In the genomic region with DNA sequence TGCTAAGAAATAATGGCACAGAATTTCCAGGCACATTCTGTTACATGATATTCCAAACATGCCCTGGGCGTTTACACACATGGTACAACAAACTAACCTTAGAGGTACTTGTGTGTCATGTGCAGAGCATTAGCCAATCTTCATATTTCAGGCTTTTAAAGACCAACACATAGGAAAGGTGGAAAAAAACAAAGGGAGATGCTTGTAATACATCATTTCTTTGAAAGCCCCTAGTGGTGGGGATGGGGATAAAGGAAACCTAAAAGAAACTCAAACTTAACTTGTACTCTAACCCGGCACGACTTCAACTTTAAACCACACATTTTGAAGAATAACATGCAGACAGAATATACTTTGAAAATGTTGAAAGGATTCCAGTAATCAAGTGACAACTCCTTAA, we compare ENCODE assay signal across 12 cellular contexts.
A peak's percentile ranks its signal among the peaks of the same experiment; 100 is the strongest.
DNase-seq lines count a peak whose midpoint lies in the region; TF ChIP-seq lines count a peak whose summit lies in the region.
"Had no signal": no experiment of that assay in that cellular context is flagged by ENCODE, and none has a peak within 500 bp of the region (broad histone marks: within the 10 kb centered on the region; RNA-seq: fewer than 3 reads in every experiment).

No MANE protein-coding gene starts in this region.

- H3K27ac ChIP-seq in C4-2B (no peak overlapping the region), SU-DHL-6 (ENCODE audit: low read depth, low read length) (no peak overlapping the region)
- H3K27ac ChIP-seq: HL-60 had no signal

- DNase-seq in HFF-Myc (ENCODE audit: extremely low read depth, low read depth) (no peak), glutamatergic neuron (no peak), hypothalamus (lab: John Stamatoyannopoulos, UW) (no peak), NCI-H1436 treated with DMSO at 0.1 percent for 48 hours (lab: John Stamatoyannopoulos, UW) (no peak), middle frontal gyrus (ENCODE audit: extremely low spot score, low spot score) (no peak)
- no peak for DNase-seq in stimulated activated CD8-positive, alpha-beta memory T cell treated with anti-CD3 and anti-CD28 coated beads, Interleukin-4, amount 100 ng/mL, for 48 hours
- DNase-seq: naive B cell; NCI-H2171; stimulated activated CD4-positive, alpha-beta T cell treated with anti-CD3 and anti-CD28 coated beads, Interleukin-1b, Interleukin-23, amount 100 ng/mL, for 48 hours had no signal

- H3K27me3 Mint-ChIP-seq in glutamatergic neuron (ENCODE audit: unreplicated experiment) = no peaks in the 10 kb centered on the region
- H3K27me3 Mint-ChIP-seq: naive B cell had no signal

- H3K36me3 ChIP-seq in SU-DHL-6 (ENCODE audit: low read length) = no peaks in the 10 kb centered on the region

- no peak overlapping the region for H3K4me3 Mint-ChIP-seq in glutamatergic neuron (ENCODE audit: unreplicated experiment)
- H3K4me3 Mint-ChIP-seq: naive B cell had no signal

- H3K4me1 Mint-ChIP-seq in glutamatergic neuron (ENCODE audit: low read depth, unreplicated experiment) = no peaks in the 10 kb centered on the region
- H3K4me1 Mint-ChIP-seq: naive B cell had no signal

- H3K79me2 ChIP-seq in SU-DHL-6 (ENCODE audit: insufficient read depth, low read length) = no peaks in the 10 kb centered on the region

- H4K20me1 ChIP-seq in SU-DHL-6 (ENCODE audit: low read depth, low read length) = no peaks in the 10 kb centered on the region

- no peaks in the 10 kb centered on the region for H3K9me2 ChIP-seq in SU-DHL-6 (replicated peaks; ENCODE audit: insufficient read depth, low read length)

- H3K9ac ChIP-seq in SU-DHL-6 (ENCODE audit: low read length) = no peak overlapping the region

- no peak overlapping the region for H2AFZ ChIP-seq in SU-DHL-6 (ENCODE audit: low read depth, low read length, severe bottlenecking)

- no peak overlapping the region for H3K27ac Mint-ChIP-seq in glutamatergic neuron (ENCODE audit: unreplicated experiment)
- H3K27ac Mint-ChIP-seq: naive B cell had no signal

- H3F3A ChIP-seq in SU-DHL-6 (ENCODE audit: insufficient read depth) = no peaks in the 10 kb centered on the region

- no peaks in the 10 kb centered on the region for H3K27me3 ChIP-seq in SU-DHL-6 (ENCODE audit: low read length)

- peaks cover 3% of the 10 kb centered on the region for H3K9me3 Mint-ChIP-seq in glutamatergic neuron (ENCODE audit: unreplicated experiment)

- TF ChIP-seq CTCF in C4-2B (conservative IDR thresholded peaks at IDR 0.05) = peak; percentile 67
- TF ChIP-seq CTCF in HFF-Myc (IDR thresholded peaks at IDR 0.05; ENCODE audit: low read depth, low read length, missing control alignments) = peak; percentile 11
- peak; percentile 32 for TF ChIP-seq CTCF in SU-DHL-6 (IDR thresholded peaks at IDR 0.05; ENCODE audit: insufficient read depth, low read length, poor library complexity, severe bottlenecking)
- TF ChIP-seq CTCF in glutamatergic neuron (IDR thresholded peaks at IDR 0.05; ENCODE audit: partially characterized antibody, unreplicated experiment) = peak; percentile 87

- no peak overlapping the region for H3K4me3 ChIP-seq in HFF-Myc (replicated peaks; ENCODE audit: low read depth, low read length)
- no peak overlapping the region for H3K4me3 ChIP-seq in SU-DHL-6 (ENCODE audit: insufficient read depth, low read length, poor library complexity, severe bottlenecking)

- peaks cover 5% of the 10 kb centered on the region for H3K36me3 Mint-ChIP-seq in glutamatergic neuron (ENCODE audit: unreplicated experiment)
- H3K36me3 Mint-ChIP-seq: naive B cell had no signal

- H3K9me3 ChIP-seq in SU-DHL-6 (ENCODE audit: insufficient read depth, low read length) = no peaks in the 10 kb centered on the region

- H3K4me2 ChIP-seq in SU-DHL-6 (ENCODE audit: low read depth, low read length, poor library complexity, severe bottlenecking) = no peak overlapping the region

Comparison
In these comparisons a context has a peak if more than half of its experiments do, and no peak if none do; other contexts are left out.
1. CTCF ChIP-seq: peak in every context shown above with its lines; median percentile 87 in glutamatergic neuron; 67 in C4-2B; 32 in SU-DHL-6; 11 in HFF-Myc.